In genomic region chr1:198463709-198464108, GRCh38 we compare ENCODE assay signal across 28 cellular contexts.
"Had no signal": no experiment of that assay in that cellular context is flagged by ENCODE, and none has a peak within 500 bp of the region (broad histone marks: within the 10 kb centered on the region; RNA-seq: fewer than 3 reads in every experiment).

No MANE protein-coding gene starts in this region.

- H3K4me3 Mint-ChIP-seq: activated CD4-positive, alpha-beta memory T cell treated with anti-CD3 and anti-CD28 coated beads, Interleukin-2, amount 10 ng/mL, durations not matched to agents 7 days and 5 days; activated CD4-positive, alpha-beta T cell treated with anti-CD3 and anti-CD28 coated beads, Interleukin-2, amount 10 ng/mL, durations not matched to agents 7 days and 5 days; activated naive CD4-positive, alpha-beta T cell treated with anti-CD3 and anti-CD28 coated beads, Interleukin-2, amount 10 ng/mL, durations not matched to agents 7 days and 5 days; activated naive CD8-positive, alpha-beta T cell treated with anti-CD3 and anti-CD28 coated beads, Interleukin-2, amount 10 ng/mL, durations not matched to agents 7 days and 5 days; activated T-cell treated with anti-CD3 and anti-CD28 coated beads, Interleukin-2, amount 50 U/mL, for 24 hours; activated T-cell treated with anti-CD3 and anti-CD28 coated beads, Interleukin-2, amount 50 U/mL, for 72 hours; brain; effector memory CD8-positive, alpha-beta T cell; WTC11 had no signal

- ATAC-seq: activated naive CD4-positive, alpha-beta T cell treated with anti-CD3 and anti-CD28 coated beads, Interleukin-2, amount 50 U/mL, for 72 hours; activated T-cell treated with anti-CD3 and anti-CD28 coated beads, Interleukin-2, amount 50 U/mL, for 72 hours; effector memory CD8-positive, alpha-beta T cell; WTC11 had no signal

- H3K9me3 Mint-ChIP-seq: activated CD4-positive, alpha-beta memory T cell treated with anti-CD3 and anti-CD28 coated beads, Interleukin-2, amount 10 ng/mL, durations not matched to agents 7 days and 5 days; activated CD4-positive, alpha-beta T cell treated with anti-CD3 and anti-CD28 coated beads, Interleukin-2, amount 10 ng/mL, durations not matched to agents 7 days and 5 days; activated naive CD4-positive, alpha-beta T cell treated with anti-CD3 and anti-CD28 coated beads, Interleukin-2, amount 10 ng/mL, durations not matched to agents 7 days and 5 days; activated naive CD4-positive, alpha-beta T cell treated with anti-CD3 and anti-CD28 coated beads, Interleukin-2, amount 50 U/mL, for 72 hours; activated naive CD8-positive, alpha-beta T cell treated with anti-CD3 and anti-CD28 coated beads, Interleukin-2, amount 10 ng/mL, durations not matched to agents 7 days and 5 days; activated T-cell treated with anti-CD3 and anti-CD28 coated beads, Interleukin-2, amount 50 U/mL, for 24 hours; activated T-cell treated with anti-CD3 and anti-CD28 coated beads, Interleukin-2, amount 50 U/mL, for 72 hours; brain; effector memory CD8-positive, alpha-beta T cell; WTC11 had no signal

- H3K4me1 ChIP-seq: ascending aorta had no signal

- H3K27me3 ChIP-seq: ascending aorta had no signal

- H3K27ac Mint-ChIP-seq: activated CD4-positive, alpha-beta memory T cell treated with anti-CD3 and anti-CD28 coated beads, Interleukin-2, amount 10 ng/mL, durations not matched to agents 7 days and 5 days; activated CD4-positive, alpha-beta T cell treated with anti-CD3 and anti-CD28 coated beads, Interleukin-2, amount 10 ng/mL, durations not matched to agents 7 days and 5 days; activated naive CD4-positive, alpha-beta T cell treated with anti-CD3 and anti-CD28 coated beads, Interleukin-2, amount 10 ng/mL, durations not matched to agents 7 days and 5 days; activated naive CD4-positive, alpha-beta T cell treated with anti-CD3 and anti-CD28 coated beads, Interleukin-2, amount 50 U/mL, for 72 hours; activated naive CD8-positive, alpha-beta T cell treated with anti-CD3 and anti-CD28 coated beads, Interleukin-2, amount 10 ng/mL, durations not matched to agents 7 days and 5 days; activated T-cell treated with anti-CD3 and anti-CD28 coated beads, Interleukin-2, amount 50 U/mL, for 24 hours; activated T-cell treated with anti-CD3 and anti-CD28 coated beads, Interleukin-2, amount 50 U/mL, for 72 hours; effector memory CD8-positive, alpha-beta T cell; WTC11 had no signal

- H3K27me3 Mint-ChIP-seq: activated CD4-positive, alpha-beta memory T cell treated with anti-CD3 and anti-CD28 coated beads, Interleukin-2, amount 10 ng/mL, durations not matched to agents 7 days and 5 days; activated CD4-positive, alpha-beta T cell treated with anti-CD3 and anti-CD28 coated beads, Interleukin-2, amount 10 ng/mL, durations not matched to agents 7 days and 5 days; activated naive CD8-positive, alpha-beta T cell treated with anti-CD3 and anti-CD28 coated beads, Interleukin-2, amount 10 ng/mL, durations not matched to agents 7 days and 5 days; activated T-cell treated with anti-CD3 and anti-CD28 coated beads, Interleukin-2, amount 50 U/mL, for 24 hours; brain; effector memory CD8-positive, alpha-beta T cell had no signal

- H3K9me3 ChIP-seq: ascending aorta, esophagus squamous epithelium had no signal

- H3K4me3 ChIP-seq: ascending aorta, esophagus squamous epithelium had no signal

- H3K36me3 Mint-ChIP-seq: activated naive CD4-positive, alpha-beta T cell treated with anti-CD3 and anti-CD28 coated beads, Interleukin-2, amount 10 ng/mL, durations not matched to agents 7 days and 5 days; activated naive CD4-positive, alpha-beta T cell treated with anti-CD3 and anti-CD28 coated beads, Interleukin-2, amount 50 U/mL, for 72 hours; activated naive CD8-positive, alpha-beta T cell treated with anti-CD3 and anti-CD28 coated beads, Interleukin-2, amount 10 ng/mL, durations not matched to agents 7 days and 5 days; brain; WTC11 had no signal

- FAIRE-seq: colon, frontal cortex had no signal

- H3K36me3 ChIP-seq: ascending aorta, esophagus squamous epithelium had no signal

- H3K27ac ChIP-seq: ascending aorta, esophagus squamous epithelium, VCaP had no signal

- H3K4me1 Mint-ChIP-seq: activated naive CD4-positive, alpha-beta T cell treated with anti-CD3 and anti-CD28 coated beads, Interleukin-2, amount 10 ng/mL, durations not matched to agents 7 days and 5 days; WTC11 had no signal

- DNase-seq: activated CD4-positive, alpha-beta memory T cell treated with anti-CD3 and anti-CD28 coated beads, Interleukin-2, amount 10 ng/mL, durations not matched to agents 7 days and 5 days; activated CD4-positive, alpha-beta T cell treated with anti-CD3 and anti-CD28 coated beads for 1 hour; activated CD4-positive, alpha-beta T cell treated with anti-CD3 and anti-CD28 coated beads for 4 hours; activated CD4-positive, alpha-beta T cell treated with anti-CD3 and anti-CD28 coated beads, Interleukin-2, amount 10 ng/mL, durations not matched to agents 7 days and 5 days; activated CD4-positive, alpha-beta T cell treated with anti-CD3 and anti-CD28 coated beads, Interleukin-2, amount 50 U/mL, for 4 hours; activated CD8-positive, alpha-beta memory T cell treated with anti-CD3 and anti-CD28 coated beads, Interleukin-2, amount 50 U/mL, for 48 hours; activated gamma-delta T cell; activated naive CD4-positive, alpha-beta T cell; activated naive CD4-positive, alpha-beta T cell treated with anti-CD3 and anti-CD28 coated beads, Interleukin-2, amount 10 ng/mL, durations not matched to agents 7 days and 5 days; activated naive CD8-positive, alpha-beta T cell treated with anti-CD3 and anti-CD28 coated beads, Interleukin-2, amount 10 ng/mL, durations not matched to agents 7 days and 5 days; activated T-cell treated with anti-CD3 and anti-CD28 coated beads for 4 hours; activated T-cell treated with anti-CD3 and anti-CD28 coated beads, Interleukin-2, amount 50 U/mL, for 24 hours; activated T-cell treated with anti-CD3 and anti-CD28 coated beads, Interleukin-2, amount 50 U/mL, for 72 hours; caudate nucleus; cortex of kidney; dermis blood vessel endothelial cell; effector CD4-positive, alpha-beta T cell; effector memory CD8-positive, alpha-beta T cell; esophagus squamous epithelium; head of caudate nucleus; T-helper 2 cell had no signal
